In the genomic region with DNA sequence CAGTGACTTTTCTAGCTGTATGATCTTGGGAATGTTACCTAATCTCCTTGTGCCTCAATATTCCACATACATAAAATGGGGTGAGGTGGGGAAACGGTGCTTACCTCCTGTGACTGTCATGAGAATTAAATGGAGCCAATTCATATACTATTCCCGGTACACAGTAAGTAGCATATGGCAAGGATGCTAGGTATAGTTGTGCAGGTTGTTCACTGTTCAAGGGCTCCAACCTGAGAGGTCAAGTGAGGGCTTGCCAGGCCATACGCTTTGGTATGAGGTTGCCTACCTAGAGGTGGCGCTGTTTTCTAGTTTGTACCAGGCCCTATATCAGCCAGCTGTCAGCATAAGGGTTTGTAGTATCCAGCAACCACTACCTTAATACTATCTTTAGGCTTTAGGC, we compare ENCODE assay signal across 1 cellular context.
TF ChIP-seq lines count a peak whose summit lies in the region.

No MANE protein-coding gene starts in this region.

TF ChIP-seq in GM12878, 131 proteins besides CTCF, POLR2A, EP300 and RAD21 (continued from another document and continues in another):
- TF ChIP-seq, protein P1, sequence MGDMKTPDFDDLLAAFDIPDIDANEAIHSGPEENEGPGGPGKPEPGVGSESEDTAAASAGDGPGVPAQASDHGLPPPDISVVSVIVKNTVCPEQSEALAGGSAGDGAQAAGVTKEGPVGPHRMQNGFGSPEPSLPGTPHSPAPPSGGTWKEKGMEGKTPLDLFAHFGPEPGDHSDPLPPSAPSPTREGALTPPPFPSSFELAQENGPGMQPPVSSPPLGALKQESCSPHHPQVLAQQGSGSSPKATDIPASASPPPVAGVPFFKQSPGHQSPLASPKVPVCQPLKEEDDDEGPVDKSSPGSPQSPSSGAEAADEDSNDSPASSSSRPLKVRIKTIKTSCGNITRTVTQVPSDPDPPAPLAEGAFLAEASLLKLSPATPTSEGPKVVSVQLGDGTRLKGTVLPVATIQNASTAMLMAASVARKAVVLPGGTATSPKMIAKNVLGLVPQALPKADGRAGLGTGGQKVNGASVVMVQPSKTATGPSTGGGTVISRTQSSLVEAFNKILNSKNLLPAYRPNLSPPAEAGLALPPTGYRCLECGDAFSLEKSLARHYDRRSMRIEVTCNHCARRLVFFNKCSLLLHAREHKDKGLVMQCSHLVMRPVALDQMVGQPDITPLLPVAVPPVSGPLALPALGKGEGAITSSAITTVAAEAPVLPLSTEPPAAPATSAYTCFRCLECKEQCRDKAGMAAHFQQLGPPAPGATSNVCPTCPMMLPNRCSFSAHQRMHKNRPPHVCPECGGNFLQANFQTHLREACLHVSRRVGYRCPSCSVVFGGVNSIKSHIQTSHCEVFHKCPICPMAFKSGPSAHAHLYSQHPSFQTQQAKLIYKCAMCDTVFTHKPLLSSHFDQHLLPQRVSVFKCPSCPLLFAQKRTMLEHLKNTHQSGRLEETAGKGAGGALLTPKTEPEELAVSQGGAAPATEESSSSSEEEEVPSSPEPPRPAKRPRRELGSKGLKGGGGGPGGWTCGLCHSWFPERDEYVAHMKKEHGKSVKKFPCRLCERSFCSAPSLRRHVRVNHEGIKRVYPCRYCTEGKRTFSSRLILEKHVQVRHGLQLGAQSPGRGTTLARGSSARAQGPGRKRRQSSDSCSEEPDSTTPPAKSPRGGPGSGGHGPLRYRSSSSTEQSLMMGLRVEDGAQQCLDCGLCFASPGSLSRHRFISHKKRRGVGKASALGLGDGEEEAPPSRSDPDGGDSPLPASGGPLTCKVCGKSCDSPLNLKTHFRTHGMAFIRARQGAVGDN (IDR thresholded peaks at IDR 0.05), result peak; percentile 78
- TF ChIP-seq GATAD2B (conservative IDR thresholded peaks at IDR 0.05; ENCODE audit: low read depth) (no peak), TCF12 (IDR thresholded peaks at IDR 0.05; ENCODE audit: low read depth, low read length) (peak; percentile 72), SRF (IDR thresholded peaks at IDR 0.05; ENCODE audit: low read depth in 2 of 2, low read length in 2 of 2) (no peak), ZNF622 (IDR thresholded peaks at IDR 0.05) (no peak), RFX5 (IDR thresholded peaks at IDR 0.05; ENCODE audit: low read depth, low read length) (no peak), STAT3 (IDR thresholded peaks at IDR 0.05; ENCODE audit: low read depth, low read length) (no peak), SMAD1 (IDR thresholded peaks at IDR 0.05; ENCODE audit: low read depth, partially characterized antibody) (no peak), KDM1A (IDR thresholded peaks at IDR 0.05; ENCODE audit: borderline replicate concordance) (0 out of 2 replicates have a peak, but pooled peaks have one; percentile 26), MEF2B (IDR thresholded peaks at IDR 0.05; ENCODE audit: partially characterized antibody, poor library complexity, severe bottlenecking) (no peak), ASH2L (IDR thresholded peaks at IDR 0.05; ENCODE audit: borderline replicate concordance, low read depth) (no peak), SIN3A (IDR thresholded peaks at IDR 0.05; ENCODE audit: low read depth, low read length) (no peak), HDAC2 (IDR thresholded peaks at IDR 0.05) (no peak), TCF3 (IDR thresholded peaks at IDR 0.05; ENCODE audit: borderline replicate concordance, insufficient read depth, low read depth, low read length) (no peak), EGR1 (IDR thresholded peaks at IDR 0.05; ENCODE audit: borderline replicate concordance in 1 of 2, low read depth in 2 of 2, low read length in 2 of 2) (no peak), TBL1XR1 (IDR thresholded peaks at IDR 0.05; ENCODE audit: low read depth, low read length) (no peak), MXI1 (IDR thresholded peaks at IDR 0.05; ENCODE audit: low read depth, low read length) (0 out of 2 replicates have a peak, but pooled peaks have one; percentile 31), ZNF384 (IDR thresholded peaks at IDR 0.05; ENCODE audit: borderline replicate concordance, low read depth, low read length) (no peak), BMI1 (IDR thresholded peaks at IDR 0.05; ENCODE audit: borderline replicate concordance) (no peak), CBFB (IDR thresholded peaks at IDR 0.05; ENCODE audit: low read depth) (no peak), YBX1 (IDR thresholded peaks at IDR 0.05) (no peak), BRCA1 (IDR thresholded peaks at IDR 0.05; ENCODE audit: low read depth, low read length) (no peak), FOXK2 (IDR thresholded peaks at IDR 0.05) (no peak), HDAC6 (IDR thresholded peaks at IDR 0.05; ENCODE audit: unreplicated experiment) (no peak), BHLHE40 (IDR thresholded peaks at IDR 0.05; ENCODE audit: borderline replicate concordance in 1 of 2, low read depth in 2 of 2, low read length in 1 of 2) (peak in 1 of 2 experiments; percentile 15; a peak in 1 of 4 replicates)
- TF ChIP-seq, protein P2, sequence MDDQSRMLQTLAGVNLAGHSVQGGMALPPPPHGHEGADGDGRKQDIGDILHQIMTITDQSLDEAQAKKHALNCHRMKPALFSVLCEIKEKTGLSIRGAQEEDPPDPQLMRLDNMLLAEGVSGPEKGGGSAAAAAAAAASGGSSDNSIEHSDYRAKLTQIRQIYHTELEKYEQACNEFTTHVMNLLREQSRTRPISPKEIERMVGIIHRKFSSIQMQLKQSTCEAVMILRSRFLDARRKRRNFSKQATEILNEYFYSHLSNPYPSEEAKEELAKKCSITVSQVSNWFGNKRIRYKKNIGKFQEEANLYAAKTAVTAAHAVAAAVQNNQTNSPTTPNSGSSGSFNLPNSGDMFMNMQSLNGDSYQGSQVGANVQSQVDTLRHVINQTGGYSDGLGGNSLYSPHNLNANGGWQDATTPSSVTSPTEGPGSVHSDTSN (IDR thresholded peaks at IDR 0.05; ENCODE audit: insufficient replicate concordance, low read depth, low read length), result no peak
- TF ChIP-seq, protein P3, sequence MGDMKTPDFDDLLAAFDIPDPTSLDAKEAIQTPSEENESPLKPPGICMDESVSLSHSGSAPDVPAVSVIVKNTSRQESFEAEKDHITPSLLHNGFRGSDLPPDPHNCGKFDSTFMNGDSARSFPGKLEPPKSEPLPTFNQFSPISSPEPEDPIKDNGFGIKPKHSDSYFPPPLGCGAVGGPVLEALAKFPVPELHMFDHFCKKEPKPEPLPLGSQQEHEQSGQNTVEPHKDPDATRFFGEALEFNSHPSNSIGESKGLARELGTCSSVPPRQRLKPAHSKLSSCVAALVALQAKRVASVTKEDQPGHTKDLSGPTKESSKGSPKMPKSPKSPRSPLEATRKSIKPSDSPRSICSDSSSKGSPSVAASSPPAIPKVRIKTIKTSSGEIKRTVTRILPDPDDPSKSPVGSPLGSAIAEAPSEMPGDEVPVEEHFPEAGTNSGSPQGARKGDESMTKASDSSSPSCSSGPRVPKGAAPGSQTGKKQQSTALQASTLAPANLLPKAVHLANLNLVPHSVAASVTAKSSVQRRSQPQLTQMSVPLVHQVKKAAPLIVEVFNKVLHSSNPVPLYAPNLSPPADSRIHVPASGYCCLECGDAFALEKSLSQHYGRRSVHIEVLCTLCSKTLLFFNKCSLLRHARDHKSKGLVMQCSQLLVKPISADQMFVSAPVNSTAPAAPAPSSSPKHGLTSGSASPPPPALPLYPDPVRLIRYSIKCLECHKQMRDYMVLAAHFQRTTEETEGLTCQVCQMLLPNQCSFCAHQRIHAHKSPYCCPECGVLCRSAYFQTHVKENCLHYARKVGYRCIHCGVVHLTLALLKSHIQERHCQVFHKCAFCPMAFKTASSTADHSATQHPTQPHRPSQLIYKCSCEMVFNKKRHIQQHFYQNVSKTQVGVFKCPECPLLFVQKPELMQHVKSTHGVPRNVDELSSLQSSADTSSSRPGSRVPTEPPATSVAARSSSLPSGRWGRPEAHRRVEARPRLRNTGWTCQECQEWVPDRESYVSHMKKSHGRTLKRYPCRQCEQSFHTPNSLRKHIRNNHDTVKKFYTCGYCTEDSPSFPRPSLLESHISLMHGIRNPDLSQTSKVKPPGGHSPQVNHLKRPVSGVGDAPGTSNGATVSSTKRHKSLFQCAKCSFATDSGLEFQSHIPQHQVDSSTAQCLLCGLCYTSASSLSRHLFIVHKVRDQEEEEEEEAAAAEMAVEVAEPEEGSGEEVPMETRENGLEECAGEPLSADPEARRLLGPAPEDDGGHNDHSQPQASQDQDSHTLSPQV (IDR thresholded peaks at IDR 0.05), result no peak
- TF ChIP-seq, protein P4, sequence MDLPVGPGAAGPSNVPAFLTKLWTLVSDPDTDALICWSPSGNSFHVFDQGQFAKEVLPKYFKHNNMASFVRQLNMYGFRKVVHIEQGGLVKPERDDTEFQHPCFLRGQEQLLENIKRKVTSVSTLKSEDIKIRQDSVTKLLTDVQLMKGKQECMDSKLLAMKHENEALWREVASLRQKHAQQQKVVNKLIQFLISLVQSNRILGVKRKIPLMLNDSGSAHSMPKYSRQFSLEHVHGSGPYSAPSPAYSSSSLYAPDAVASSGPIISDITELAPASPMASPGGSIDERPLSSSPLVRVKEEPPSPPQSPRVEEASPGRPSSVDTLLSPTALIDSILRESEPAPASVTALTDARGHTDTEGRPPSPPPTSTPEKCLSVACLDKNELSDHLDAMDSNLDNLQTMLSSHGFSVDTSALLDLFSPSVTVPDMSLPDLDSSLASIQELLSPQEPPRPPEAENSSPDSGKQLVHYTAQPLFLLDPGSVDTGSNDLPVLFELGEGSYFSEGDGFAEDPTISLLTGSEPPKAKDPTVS (IDR thresholded peaks at IDR 0.05; ENCODE audit: low read depth, low read length), result no peak
- TF ChIP-seq, protein P5, sequence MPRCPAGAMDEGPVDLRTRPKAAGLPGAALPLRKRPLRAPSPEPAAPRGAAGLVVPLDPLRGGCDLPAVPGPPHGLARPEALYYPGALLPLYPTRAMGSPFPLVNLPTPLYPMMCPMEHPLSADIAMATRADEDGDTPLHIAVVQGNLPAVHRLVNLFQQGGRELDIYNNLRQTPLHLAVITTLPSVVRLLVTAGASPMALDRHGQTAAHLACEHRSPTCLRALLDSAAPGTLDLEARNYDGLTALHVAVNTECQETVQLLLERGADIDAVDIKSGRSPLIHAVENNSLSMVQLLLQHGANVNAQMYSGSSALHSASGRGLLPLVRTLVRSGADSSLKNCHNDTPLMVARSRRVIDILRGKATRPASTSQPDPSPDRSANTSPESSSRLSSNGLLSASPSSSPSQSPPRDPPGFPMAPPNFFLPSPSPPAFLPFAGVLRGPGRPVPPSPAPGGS (IDR thresholded peaks at IDR 0.05; ENCODE audit: borderline replicate concordance, insufficient read depth, low read depth, low read length, poor library complexity, severe bottlenecking), result no peak
- TF ChIP-seq, protein P6, sequence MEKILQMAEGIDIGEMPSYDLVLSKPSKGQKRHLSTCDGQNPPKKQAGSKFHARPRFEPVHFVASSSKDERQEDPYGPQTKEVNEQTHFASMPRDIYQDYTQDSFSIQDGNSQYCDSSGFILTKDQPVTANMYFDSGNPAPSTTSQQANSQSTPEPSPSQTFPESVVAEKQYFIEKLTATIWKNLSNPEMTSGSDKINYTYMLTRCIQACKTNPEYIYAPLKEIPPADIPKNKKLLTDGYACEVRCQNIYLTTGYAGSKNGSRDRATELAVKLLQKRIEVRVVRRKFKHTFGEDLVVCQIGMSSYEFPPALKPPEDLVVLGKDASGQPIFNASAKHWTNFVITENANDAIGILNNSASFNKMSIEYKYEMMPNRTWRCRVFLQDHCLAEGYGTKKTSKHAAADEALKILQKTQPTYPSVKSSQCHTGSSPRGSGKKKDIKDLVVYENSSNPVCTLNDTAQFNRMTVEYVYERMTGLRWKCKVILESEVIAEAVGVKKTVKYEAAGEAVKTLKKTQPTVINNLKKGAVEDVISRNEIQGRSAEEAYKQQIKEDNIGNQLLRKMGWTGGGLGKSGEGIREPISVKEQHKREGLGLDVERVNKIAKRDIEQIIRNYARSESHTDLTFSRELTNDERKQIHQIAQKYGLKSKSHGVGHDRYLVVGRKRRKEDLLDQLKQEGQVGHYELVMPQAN (conservative IDR thresholded peaks at IDR 0.05), result peak; percentile 58; the same call in 1 of the 2 replicates
- TF ChIP-seq, protein P7, sequence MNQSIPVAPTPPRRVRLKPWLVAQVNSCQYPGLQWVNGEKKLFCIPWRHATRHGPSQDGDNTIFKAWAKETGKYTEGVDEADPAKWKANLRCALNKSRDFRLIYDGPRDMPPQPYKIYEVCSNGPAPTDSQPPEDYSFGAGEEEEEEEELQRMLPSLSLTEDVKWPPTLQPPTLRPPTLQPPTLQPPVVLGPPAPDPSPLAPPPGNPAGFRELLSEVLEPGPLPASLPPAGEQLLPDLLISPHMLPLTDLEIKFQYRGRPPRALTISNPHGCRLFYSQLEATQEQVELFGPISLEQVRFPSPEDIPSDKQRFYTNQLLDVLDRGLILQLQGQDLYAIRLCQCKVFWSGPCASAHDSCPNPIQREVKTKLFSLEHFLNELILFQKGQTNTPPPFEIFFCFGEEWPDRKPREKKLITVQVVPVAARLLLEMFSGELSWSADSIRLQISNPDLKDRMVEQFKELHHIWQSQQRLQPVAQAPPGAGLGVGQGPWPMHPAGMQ (IDR thresholded peaks at IDR 0.05; ENCODE audit: borderline replicate concordance), result no peak
- TF ChIP-seq, protein P8, sequence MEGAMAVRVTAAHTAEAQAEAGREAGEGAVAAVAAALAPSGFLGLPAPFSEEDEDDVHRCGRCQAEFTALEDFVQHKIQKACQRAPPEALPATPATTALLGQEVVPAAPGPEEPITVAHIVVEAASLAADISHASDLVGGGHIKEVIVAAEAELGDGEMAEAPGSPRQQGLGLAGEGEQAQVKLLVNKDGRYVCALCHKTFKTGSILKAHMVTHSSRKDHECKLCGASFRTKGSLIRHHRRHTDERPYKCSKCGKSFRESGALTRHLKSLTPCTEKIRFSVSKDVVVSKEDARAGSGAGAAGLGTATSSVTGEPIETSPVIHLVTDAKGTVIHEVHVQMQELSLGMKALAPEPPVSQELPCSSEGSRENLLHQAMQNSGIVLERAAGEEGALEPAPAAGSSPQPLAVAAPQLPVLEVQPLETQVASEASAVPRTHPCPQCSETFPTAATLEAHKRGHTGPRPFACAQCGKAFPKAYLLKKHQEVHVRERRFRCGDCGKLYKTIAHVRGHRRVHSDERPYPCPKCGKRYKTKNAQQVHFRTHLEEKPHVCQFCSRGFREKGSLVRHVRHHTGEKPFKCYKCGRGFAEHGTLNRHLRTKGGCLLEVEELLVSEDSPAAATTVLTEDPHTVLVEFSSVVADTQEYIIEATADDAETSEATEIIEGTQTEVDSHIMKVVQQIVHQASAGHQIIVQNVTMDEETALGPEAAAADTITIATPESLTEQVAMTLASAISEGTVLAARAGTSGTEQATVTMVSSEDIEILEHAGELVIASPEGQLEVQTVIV (IDR thresholded peaks at IDR 0.05; ENCODE audit: borderline replicate concordance, partially characterized antibody), result no peak
